In genomic region chr13:98719527-98720250, GRCh38 we compare ENCODE assay signal across 22 cellular contexts. TPM values are rescaled to one million over a fixed set of nuclear protein-coding genes. Genes with fewer than 3 reads are reported as not detected.
A peak's percentile ranks its signal among the peaks of the same experiment; 100 is the strongest.
DNase-seq lines count a peak whose midpoint lies in the region; TF ChIP-seq lines count a peak whose summit lies in the region.
"Had no signal": no experiment of that assay in that cellular context is flagged by ENCODE, and none has a peak within 500 bp of the region (broad histone marks: within the 10 kb centered on the region; RNA-seq: fewer than 3 reads in every experiment).

No MANE protein-coding gene starts in this region.

- no peak overlapping the region for H2AK5ac ChIP-seq in mesendoderm (ENCODE audit: low read length)

- WGBS in mesendoderm (ENCODE audit: extremely low coverage, insufficient coverage, low lambda C conversion rate) = no CpG with 5 or more reads among the region's 7 CpGs

- H3K4me2 ChIP-seq in mesendoderm (ENCODE audit: low read length) = no peak overlapping the region

- no peaks in the 10 kb centered on the region for H3K4me1 Mint-ChIP-seq in activated naive CD4-positive, alpha-beta T cell treated with anti-CD3 and anti-CD28 coated beads for 36 hours (ENCODE audit: low read depth)
- no peaks in the 10 kb centered on the region for H3K4me1 Mint-ChIP-seq in activated T-helper 2 cell treated with anti-CD3 and anti-CD28 coated beads, Interferon-gamma antibody, Interleukin-2, Interleukin-4, amounts not matched to agents 10 μg/mL and 5 μg/mL and 100 μg/mL, durations not matched to agents 14 hours and 24 hours and 36 hours (ENCODE audit: low read depth)
- H3K4me1 Mint-ChIP-seq: CD4-positive, alpha-beta memory T cell had no signal

- intact Hi-C loops in activated naive CD4-positive, alpha-beta T cell treated with anti-CD3 and anti-CD28 coated beads for 36 hours (cut with micrococcal nuclease) = no loop called here
- intact Hi-C loops in activated T-helper 2 cell treated with anti-CD3 and anti-CD28 coated beads, Interferon-gamma antibody, Interleukin-2, Interleukin-4, amounts not matched to agents 10 μg/mL and 5 μg/mL and 100 μg/mL, durations not matched to agents 14 hours and 24 hours and 36 hours (cut with micrococcal nuclease) = no loop called here

- H3K79me2 ChIP-seq in mesendoderm (ENCODE audit: control insufficient read depth, insufficient read depth, low read length) = no peaks in the 10 kb centered on the region

- CTCF ChIA-PET in activated naive CD4-positive, alpha-beta T cell treated with anti-CD3 and anti-CD28 coated beads for 36 hours (lab: Charles Lee) = no interaction called here

- H3K4ac ChIP-seq in mesendoderm (ENCODE audit: low read depth, low read length) = no peak overlapping the region

- no peak overlapping the region for H3K27ac Mint-ChIP-seq in activated naive CD4-positive, alpha-beta T cell treated with anti-CD3 and anti-CD28 coated beads for 36 hours
- H3K27ac Mint-ChIP-seq in activated T-helper 2 cell treated with anti-CD3 and anti-CD28 coated beads, Interferon-gamma antibody, Interleukin-2, Interleukin-4, amounts not matched to agents 10 μg/mL and 5 μg/mL and 100 μg/mL, durations not matched to agents 14 hours and 24 hours and 36 hours = no peak overlapping the region
- H3K27ac Mint-ChIP-seq: CD4-positive, alpha-beta memory T cell; HFFc6 had no signal

- H2BK120ac ChIP-seq in mesendoderm (ENCODE audit: low read depth, low read length) = no peak overlapping the region

- H3K27me3 Mint-ChIP-seq in activated naive CD4-positive, alpha-beta T cell treated with anti-CD3 and anti-CD28 coated beads for 36 hours (ENCODE audit: low read depth) = no peaks in the 10 kb centered on the region
- peaks cover 2% of the 10 kb centered on the region for H3K27me3 Mint-ChIP-seq in activated T-helper 2 cell treated with anti-CD3 and anti-CD28 coated beads, Interferon-gamma antibody, Interleukin-2, Interleukin-4, amounts not matched to agents 10 μg/mL and 5 μg/mL and 100 μg/mL, durations not matched to agents 14 hours and 24 hours and 36 hours (ENCODE audit: low read depth)

- no peak overlapping the region for H3K18ac ChIP-seq in mesendoderm (ENCODE audit: low read length)

- H3K27ac ChIP-seq in mesendoderm (ENCODE audit: low read depth, low read length) = no peak overlapping the region
- H3K27ac ChIP-seq in WERI-Rb-1 = no peak overlapping the region

- H3K36me3 ChIP-seq in mesendoderm (ENCODE audit: control insufficient read depth, insufficient read depth, low read length) (no peaks in the 10 kb centered on the region), WERI-Rb-1 (no peaks in the 10 kb centered on the region)
- H3K36me3 ChIP-seq: HAP-1 had no signal

- no peak overlapping the region for H3K56ac ChIP-seq in mesendoderm (ENCODE audit: low read length)

- H3K4me1 ChIP-seq in mesendoderm (ENCODE audit: control insufficient read depth, low read depth, low read length) = no peaks in the 10 kb centered on the region
- H3K4me1 ChIP-seq: HAP-1 had no signal

- H4K5ac ChIP-seq in mesendoderm (ENCODE audit: low read length) = no peak overlapping the region

- no peaks in the 10 kb centered on the region for H3K9me3 Mint-ChIP-seq in activated naive CD4-positive, alpha-beta T cell treated with anti-CD3 and anti-CD28 coated beads for 36 hours
- H3K9me3 Mint-ChIP-seq in activated T-helper 2 cell treated with anti-CD3 and anti-CD28 coated beads, Interferon-gamma antibody, Interleukin-2, Interleukin-4, amounts not matched to agents 10 μg/mL and 5 μg/mL and 100 μg/mL, durations not matched to agents 14 hours and 24 hours and 36 hours = no peaks in the 10 kb centered on the region
- H3K9me3 Mint-ChIP-seq: CD4-positive, alpha-beta memory T cell; HFFc6 had no signal

- TF ChIP-seq CTCF in WERI-Rb-1 (IDR thresholded peaks at IDR 0.05; ENCODE audit: low read depth, low read length) = no peak

- DNase-seq in COLO829 (ENCODE audit: low spot score) (peak; percentile 27), EH (ENCODE audit: low read depth) (peak; percentile 4), foreskin melanocyte (peak; percentile 41), mesendoderm (peak; percentile 44), WERI-Rb-1 (no peak)
- no peak for DNase-seq in activated naive CD4-positive, alpha-beta T cell treated with anti-CD3 and anti-CD28 coated beads for 36 hours
- no peak for DNase-seq in activated T-helper 2 cell treated with anti-CD3 and anti-CD28 coated beads, Interferon-gamma antibody, Interleukin-2, Interleukin-4, amounts not matched to agents 10 μg/mL and 5 μg/mL and 100 μg/mL, durations not matched to agents 14 hours and 24 hours and 36 hours (ENCODE audit: low spot score)
- DNase-seq in stimulated activated CD4-positive, alpha-beta T cell treated with anti-CD3 and anti-CD28 coated beads, Interleukin-15, amount 100 ng/mL, for 24 hours = no peak
- DNase-seq: C1 segment of cervical spinal cord; Caco-2; CD4-positive, alpha-beta memory T cell; DMS153; DND-41; EL; GF-D8; GOT3; HFFc6 had no signal

- no peaks in the 10 kb centered on the region for H3K36me3 Mint-ChIP-seq in activated naive CD4-positive, alpha-beta T cell treated with anti-CD3 and anti-CD28 coated beads for 36 hours (ENCODE audit: low read depth)
- no peaks in the 10 kb centered on the region for H3K36me3 Mint-ChIP-seq in activated T-helper 2 cell treated with anti-CD3 and anti-CD28 coated beads, Interferon-gamma antibody, Interleukin-2, Interleukin-4, amounts not matched to agents 10 μg/mL and 5 μg/mL and 100 μg/mL, durations not matched to agents 14 hours and 24 hours and 36 hours (ENCODE audit: low read depth)
- H3K36me3 Mint-ChIP-seq: CD4-positive, alpha-beta memory T cell had no signal

- H2BK5ac ChIP-seq in mesendoderm (ENCODE audit: low read length) = no peak overlapping the region

- no peaks in the 10 kb centered on the region for H3K9me3 ChIP-seq in WERI-Rb-1 (ENCODE audit: severe bottlenecking)
- H3K9me3 ChIP-seq: Caco-2, HAP-1 had no signal

- H3K4me3 ChIP-seq in mesendoderm (ENCODE audit: low read length) (no peak overlapping the region), WERI-Rb-1 (ENCODE audit: low read depth, low read length) (no peak overlapping the region)
- H3K4me3 ChIP-seq: HAP-1 had no signal

- no peaks in the 10 kb centered on the region for H3K27me3 ChIP-seq in mesendoderm (ENCODE audit: insufficient read depth, low read length, poor library complexity)
- H3K27me3 ChIP-seq in WERI-Rb-1 (ENCODE audit: insufficient read depth, low read depth, severe bottlenecking) = no peaks in the 10 kb centered on the region

- H3K4me3 Mint-ChIP-seq in activated naive CD4-positive, alpha-beta T cell treated with anti-CD3 and anti-CD28 coated beads for 36 hours = no peak overlapping the region
- H3K4me3 Mint-ChIP-seq in activated T-helper 2 cell treated with anti-CD3 and anti-CD28 coated beads, Interferon-gamma antibody, Interleukin-2, Interleukin-4, amounts not matched to agents 10 μg/mL and 5 μg/mL and 100 μg/mL, durations not matched to agents 14 hours and 24 hours and 36 hours (ENCODE audit: low read depth) = no peak overlapping the region
- H3K4me3 Mint-ChIP-seq: CD4-positive, alpha-beta memory T cell; HFFc6 had no signal

- H2BK15ac ChIP-seq in mesendoderm (replicated peaks; ENCODE audit: low read depth) = no peak overlapping the region

- H3K79me1 ChIP-seq in mesendoderm (ENCODE audit: low read length) = no peaks in the 10 kb centered on the region

- no peak overlapping the region for H3K9ac ChIP-seq in mesendoderm (ENCODE audit: low read length)

- no peak overlapping the region for H3K23ac ChIP-seq in mesendoderm (ENCODE audit: low read length)

- no peak overlapping the region for H4K8ac ChIP-seq in mesendoderm (ENCODE audit: low read depth, low read length)

RNA-seq across cellular contexts. Expression of gene SLC15A1, which starts 32.8 kb away (rescaled TPM):
- 0.34 TPM for polyA plus RNA-seq in mesendoderm (2013, experiment 1 of 2)
- polyA plus RNA-seq in mesendoderm (2013, experiment 2 of 2) = 0.39 TPM
- total RNA-seq in activated naive CD4-positive, alpha-beta T cell treated with anti-CD3 and anti-CD28 coated beads for 36 hours = not detected
- not detected in 2 replicates for total RNA-seq in activated T-helper 2 cell treated with anti-CD3 and anti-CD28 coated beads, Interferon-gamma antibody, Interleukin-2, Interleukin-4, amounts not matched to agents 10 μg/mL and 5 μg/mL and 100 μg/mL, durations not matched to agents 14 hours and 24 hours and 36 hours
- total RNA-seq: A172; A673; CD4-positive, alpha-beta memory T cell; G401; HFFc6 had no signal
- polyA plus RNA-seq: BJ; CD4-positive, alpha-beta memory T cell had no signal

Comparison
In these comparisons a context has a peak if more than half of its experiments do, and no peak if none do; other contexts are left out.
1. DNase-seq: peak in COLO829 (single experiment), EH (single experiment), foreskin melanocyte (single experiment) and mesendoderm (single experiment); none in activated naive CD4-positive, alpha-beta T cell treated with anti-CD3 and anti-CD28 coated beads for 36 hours (single experiment), activated T-helper 2 cell treated with anti-CD3 and anti-CD28 coated beads, Interferon-gamma antibody, Interleukin-2, Interleukin-4, amounts not matched to agents 10 μg/mL and 5 μg/mL and 100 μg/mL, durations not matched to agents 14 hours and 24 hours and 36 hours (single experiment), stimulated activated CD4-positive, alpha-beta T cell treated with anti-CD3 and anti-CD28 coated beads, Interleukin-15, amount 100 ng/mL, for 24 hours (single experiment) and WERI-Rb-1 (single experiment).